In the genomic region with DNA sequence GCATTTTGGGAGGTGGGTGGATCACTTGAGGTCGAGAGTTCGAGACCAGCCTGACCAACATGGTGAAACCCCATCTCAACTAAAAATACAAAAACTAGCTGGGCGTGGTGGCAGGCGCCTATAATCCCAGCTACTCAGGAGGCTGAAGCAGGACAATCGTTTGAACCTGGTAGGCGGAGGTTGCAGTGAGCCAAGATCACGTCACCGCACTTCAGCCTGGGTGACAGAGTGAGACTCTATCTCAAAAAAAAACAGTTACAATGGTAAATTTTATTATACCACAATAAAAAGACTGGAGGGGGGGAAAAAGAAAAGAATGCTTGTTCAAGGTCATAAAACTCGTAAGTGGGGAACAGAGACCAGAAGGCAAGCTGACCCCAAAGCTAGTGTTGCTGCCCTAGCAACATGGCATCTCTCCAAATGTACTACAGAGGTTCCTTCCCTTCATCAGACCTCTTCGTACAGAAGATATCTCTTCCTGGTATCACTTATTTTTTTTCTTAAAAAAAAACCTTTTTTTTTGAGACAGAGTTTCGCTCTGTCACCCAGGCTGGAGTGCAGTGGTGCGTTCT, we compare ENCODE assay signal across 3 cellular contexts. TPM values are rescaled to one million over a fixed set of nuclear protein-coding genes. Genes with fewer than 3 reads are reported as not detected.
"Had no signal": no experiment of that assay in that cellular context is flagged by ENCODE, and none has a peak within 500 bp of the region (broad histone marks: within the 10 kb centered on the region; RNA-seq: fewer than 3 reads in every experiment).

No MANE protein-coding gene starts in this region.

RNA-seq across cellular contexts. Expression of a gene that starts 58.9 kb away (rescaled TPM):
- total RNA-seq: HepG2, IMR-90, SJSA1 had no signal
- polyA plus RNA-seq: IMR-90 had no signal
